ENCODE assay signal across 29 cellular contexts in the genomic region with DNA sequence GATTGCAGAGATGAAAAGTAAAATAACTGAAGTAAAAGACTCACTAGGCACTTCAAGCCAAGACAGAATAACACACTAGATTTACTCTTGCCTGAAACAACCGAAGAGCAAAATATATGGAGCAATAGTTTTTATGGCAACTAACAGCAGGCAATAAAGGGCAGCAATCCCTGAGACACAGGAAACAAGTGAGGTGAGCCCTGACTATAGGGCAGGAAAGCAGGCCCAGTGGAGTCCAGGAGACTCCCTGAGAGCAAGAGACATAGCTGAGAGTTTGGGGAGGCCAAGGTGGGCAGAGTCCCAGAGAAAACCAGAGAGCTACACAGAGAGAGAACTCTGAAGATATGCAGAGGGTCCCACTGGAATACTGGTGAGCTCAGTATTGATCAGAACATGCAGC. TPM values are rescaled to one million over a fixed set of nuclear protein-coding genes. Genes with fewer than 3 reads are reported as not detected.
"Had no signal": no experiment of that assay in that cellular context is flagged by ENCODE, and none has a peak within 500 bp of the region (broad histone marks: within the 10 kb centered on the region; RNA-seq: fewer than 3 reads in every experiment).

No MANE protein-coding gene starts in this region.

- H3K27ac Mint-ChIP-seq: activated CD4-positive, alpha-beta memory T cell treated with anti-CD3 and anti-CD28 coated beads, Interleukin-2, amount 10 ng/mL, durations not matched to agents 7 days and 5 days; activated CD4-positive, alpha-beta T cell treated with anti-CD3 and anti-CD28 coated beads for 36 hours; activated naive CD4-positive, alpha-beta T cell treated with anti-CD3 and anti-CD28 coated beads for 36 hours; activated naive CD8-positive, alpha-beta T cell; IgD-negative memory B cell; T-cell had no signal

- H3K4me1 Mint-ChIP-seq: brain; central memory CD8-positive, alpha-beta T cell had no signal

- H3K4me3 Mint-ChIP-seq: activated CD4-positive, alpha-beta memory T cell treated with anti-CD3 and anti-CD28 coated beads, Interleukin-2, amount 10 ng/mL, durations not matched to agents 7 days and 5 days; activated CD4-positive, alpha-beta T cell treated with anti-CD3 and anti-CD28 coated beads for 36 hours; activated naive CD4-positive, alpha-beta T cell treated with anti-CD3 and anti-CD28 coated beads for 36 hours; activated naive CD8-positive, alpha-beta T cell; brain; central memory CD8-positive, alpha-beta T cell; IgD-negative memory B cell; T-cell had no signal

- H3K27ac ChIP-seq: WERI-Rb-1 had no signal

- H3K9me3 Mint-ChIP-seq: activated CD4-positive, alpha-beta memory T cell treated with anti-CD3 and anti-CD28 coated beads, Interleukin-2, amount 10 ng/mL, durations not matched to agents 7 days and 5 days; activated naive CD4-positive, alpha-beta T cell treated with anti-CD3 and anti-CD28 coated beads for 36 hours; central memory CD8-positive, alpha-beta T cell; T-cell had no signal

- DNase-seq: activated CD4-positive, alpha-beta memory T cell treated with anti-CD3 and anti-CD28 coated beads, Interleukin-2, amount 10 ng/mL, durations not matched to agents 7 days and 5 days; activated CD4-positive, alpha-beta T cell treated with anti-CD3 and anti-CD28 coated beads for 36 hours; activated CD4-positive, alpha-beta T cell treated with anti-CD3 and anti-CD28 coated beads, Interleukin-2, amount 50 U/mL, for 1 hour; activated CD8-positive, alpha-beta memory T cell treated with anti-CD3 and anti-CD28 coated beads, Interleukin-2, amount 50 U/mL, for 48 hours; activated gamma-delta T cell; activated naive CD4-positive, alpha-beta T cell treated with anti-CD3 and anti-CD28 coated beads for 36 hours; activated T-cell treated with anti-CD3 and anti-CD28 coated beads, Interleukin-2, amount 50 U/mL, for 1 hour; amygdala; KG1; NCI-H1092; NCI-H1417; NCI-H1694; NCI-H2029; NCI-H2107; NCI-H345; NCI-H510A treated with DMSO at 0.1 percent for 48 hours; NCI-H69; PC-3; SIG-M5; T-cell; T-helper 2 cell; WERI-Rb-1 had no signal

- H3K27me3 Mint-ChIP-seq: activated CD4-positive, alpha-beta memory T cell treated with anti-CD3 and anti-CD28 coated beads, Interleukin-2, amount 10 ng/mL, durations not matched to agents 7 days and 5 days; activated CD4-positive, alpha-beta T cell treated with anti-CD3 and anti-CD28 coated beads for 36 hours; activated naive CD8-positive, alpha-beta T cell; central memory CD8-positive, alpha-beta T cell; IgD-negative memory B cell; T-cell had no signal

- ATAC-seq: activated CD4-positive, alpha-beta T cell treated with anti-CD3 and anti-CD28 coated beads for 36 hours; PC-3; T-cell had no signal

RNA-seq across cellular contexts. Expression of a gene that starts 34.4 kb away (rescaled TPM):
- total RNA-seq: activated CD4-positive, alpha-beta memory T cell treated with anti-CD3 and anti-CD28 coated beads, Interleukin-2, amount 10 ng/mL, durations not matched to agents 7 days and 5 days; activated CD4-positive, alpha-beta T cell treated with anti-CD3 and anti-CD28 coated beads for 36 hours; activated naive CD4-positive, alpha-beta T cell treated with anti-CD3 and anti-CD28 coated beads for 36 hours; astrocyte; LHCN-M2; M059J; PC-3; T-cell had no signal
- polyA plus RNA-seq: IgD-negative memory B cell had no signal
